14 cellular contexts compared by ENCODE assay signal in genomic region chrX:115988825-115989224, GRCh38.
DNase-seq lines count a peak whose midpoint lies in the region; FAIRE-seq and TF ChIP-seq lines count a peak whose summit lies in the region.
"Had no signal": no experiment of that assay in that cellular context is flagged by ENCODE, and none has a peak within 500 bp of the region (broad histone marks: within the 10 kb centered on the region; RNA-seq: fewer than 3 reads in every experiment).

No MANE protein-coding gene starts in this region.

- H3K9me2 ChIP-seq in GM23248 (ENCODE audit: insufficient read depth), result no peaks in the 10 kb centered on the region

- H3K36me3 ChIP-seq in GM23248 (ENCODE audit: low read depth) (no peaks in the 10 kb centered on the region), kidney (ENCODE audit: control insufficient read depth in 1 of 2, insufficient read depth in 2 of 2, low read length in 2 of 2) (no peaks in the 10 kb centered on the region), tibial artery (no peaks in the 10 kb centered on the region)
- H3K36me3 ChIP-seq: HAP-1, SJCRH30 had no signal

- H3F3A ChIP-seq in GM23248 (ENCODE audit: insufficient read depth), result no peaks in the 10 kb centered on the region

- no peaks in the 10 kb centered on the region for H3K4me1 ChIP-seq in GM23248 (ENCODE audit: insufficient read depth)
- H3K4me1 ChIP-seq in kidney (ENCODE audit: control insufficient read depth in 1 of 2, insufficient read depth in 1 of 2, low read depth in 1 of 2, low read length in 2 of 2), result no peaks in the 10 kb centered on the region
- H3K4me1 ChIP-seq in tibial artery, result no peaks in the 10 kb centered on the region
- H3K4me1 ChIP-seq: HAP-1, SJCRH30 had no signal

- TF ChIP-seq CTCF in GM10248 (IDR thresholded peaks at IDR 0.05; ENCODE audit: control extremely low read depth, extremely low read depth, low read depth, missing control alignments) (peak; percentile 23), kidney (IDR thresholded peaks at IDR 0.05; ENCODE audit: borderline replicate concordance, extremely low read depth, insufficient read depth) (no peak), tibial artery (IDR thresholded peaks at IDR 0.05) (no peak)

- H3K4me3 ChIP-seq in GM23248 (no peak overlapping the region), kidney (ENCODE audit: low read length in 2 of 2) (no peak overlapping the region), tibial artery (no peak overlapping the region)
- H3K4me3 ChIP-seq: HAP-1, SJCRH30 had no signal

- in situ Hi-C loops in GM23248 (cut with MboI), result no loop called here

- POLR2A ChIA-PET in GM10248 (lab: Yijun Ruan, JAX), result no interaction called here

- H3K27me3 ChIP-seq in GM23248 (replicated peaks; ENCODE audit: insufficient read depth), result no peaks in the 10 kb centered on the region
- no peaks in the 10 kb centered on the region for H3K27me3 ChIP-seq in tibial artery
- H3K27me3 ChIP-seq: SJCRH30 had no signal

- WGBS in GM23248 (ENCODE audit: low coverage in 1 of 2, low lambda C conversion rate in 2 of 2, missing lambda C conversion rate in 2 of 2), 2 experiments, result 2 to 4% methylated on average over 3 of the region's 3 CpGs

- H3K9me3 ChIP-seq in GM23248 (ENCODE audit: low read depth), result no peaks in the 10 kb centered on the region
- H3K9me3 ChIP-seq in kidney (ENCODE audit: control insufficient read depth in 1 of 2, low read length in 2 of 2), result no peaks in the 10 kb centered on the region
- H3K9me3 ChIP-seq in tibial artery, result no peaks in the 10 kb centered on the region
- H3K9me3 ChIP-seq: HAP-1 had no signal

- DNase-seq in GM10248 (ENCODE audit: extremely low spot score), result no peak
- peak; percentile 1 for DNase-seq in GM23248
- DNase-seq in OCI-M1 (lab: John Stamatoyannopoulos, UW), result peak; percentile 16
- DNase-seq in kidney, result no peak
- DNase-seq in activated T-cell treated with anti-CD3 and anti-CD28 coated beads, Interleukin-2, amount 50 U/mL, for 1 hour, result no peak
- no peak for DNase-seq in stimulated activated CD4-positive, alpha-beta T cell treated with anti-CD3 and anti-CD28 coated beads, Interleukin-4, amount 100 ng/mL, for 1 hour
- no peak for DNase-seq in RCC 7860 (ENCODE audit: low spot score)
- no peak for DNase-seq in tibial artery
- DNase-seq: activated naive CD4-positive, alpha-beta T cell; hypothalamus; NCI-H1436 treated with DMSO at 0.1 percent for 48 hours; stimulated activated CD4-positive, alpha-beta T cell treated with anti-CD3 and anti-CD28 coated beads, Interleukin-12 subunit alpha, Interleukin-12 subunit beta, amount 100 ng/mL, for 4 hours had no signal

- no peak overlapping the region for H3K9ac ChIP-seq in GM23248
- H3K9ac ChIP-seq in kidney (ENCODE audit: low read length in 2 of 2), result no peak overlapping the region

- H2AFZ ChIP-seq in GM23248, result no peak overlapping the region

- H3K27ac ChIP-seq in GM23248 (no peak overlapping the region), kidney (ENCODE audit: low read depth in 2 of 2, low read length in 2 of 2) (no peak overlapping the region), tibial artery (no peak overlapping the region)
- H3K27ac ChIP-seq: SJCRH30 had no signal

- no peaks in the 10 kb centered on the region for H4K20me1 ChIP-seq in GM23248 (ENCODE audit: insufficient read depth)

- H3K4me2 ChIP-seq in GM23248 (ENCODE audit: unreplicated experiment), result no peak overlapping the region

- H3K79me2 ChIP-seq in GM23248 (ENCODE audit: insufficient read depth), result no peaks in the 10 kb centered on the region

- intact Hi-C loops in kidney (cut with DNase I) (no loop called here), tibial artery (cut with DNase I; ENCODE audit: low total_unique reads) (no loop called here)

- FAIRE-seq in kidney (lab: Jason Lieb, UNC) (peak; percentile 83), RCC 7860 (lab: Jason Lieb, UNC) (no peak)

- CTCF ChIA-PET in GM10248 (lab: Yijun Ruan, JAX), result interaction anchor here (1.5 kb wide), 1 partner anchor 9 kb away, joined by 3 read pairs; no protein-coding TSS in a partner anchor

Comparison
In these comparisons a context has a peak if more than half of its experiments do, and no peak if none do; other contexts are left out.
1. DNase-seq: peak in GM23248 (single experiment) and OCI-M1 (single experiment); none in GM10248 (single experiment), kidney (single experiment), activated T-cell treated with anti-CD3 and anti-CD28 coated beads, Interleukin-2, amount 50 U/mL, for 1 hour (single experiment), stimulated activated CD4-positive, alpha-beta T cell treated with anti-CD3 and anti-CD28 coated beads, Interleukin-4, amount 100 ng/mL, for 1 hour (single experiment), RCC 7860 (single experiment) and tibial artery (0 of 2).